10 cellular contexts compared by ENCODE assay signal in the genomic region with DNA sequence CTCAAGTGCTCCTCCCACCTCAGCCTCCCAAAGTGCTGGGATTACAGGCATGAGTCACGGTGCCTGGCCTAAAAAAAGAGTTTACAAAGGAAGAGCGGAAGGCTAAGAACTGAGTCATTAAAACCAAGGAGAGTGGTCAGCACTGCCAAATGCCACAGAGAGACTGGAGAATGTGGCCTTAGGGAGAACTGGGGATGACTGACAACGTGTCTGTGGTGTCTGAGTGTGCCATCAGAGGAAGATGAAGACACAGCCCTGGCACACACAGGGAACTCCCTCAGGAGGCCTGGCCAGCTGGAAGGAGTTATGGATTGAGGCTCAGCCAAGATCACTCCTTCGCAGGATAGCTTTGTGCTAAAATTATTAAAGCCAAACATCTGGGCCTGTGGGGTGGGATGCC. TPM values are rescaled to one million over a fixed set of nuclear protein-coding genes. Genes with fewer than 3 reads are reported as not detected.
DNase-seq lines count a peak whose midpoint lies in the region; TF ChIP-seq lines count a peak whose summit lies in the region.
"Had no signal": no experiment of that assay in that cellular context is flagged by ENCODE, and none has a peak within 500 bp of the region (broad histone marks: within the 10 kb centered on the region; RNA-seq: fewer than 3 reads in every experiment).

No MANE protein-coding gene starts in this region.

- H3K27me3 ChIP-seq in SK-N-SH (ENCODE audit: insufficient read depth), result peaks cover 2% of the 10 kb centered on the region; the same call in 1 of the 2 replicates
- H3K27me3 ChIP-seq in smooth muscle cell (ENCODE audit: low read depth), result peaks cover 29% of the 10 kb centered on the region
- H3K27me3 ChIP-seq in ovary, result no peaks in the 10 kb centered on the region

- peaks cover 5% of the 10 kb centered on the region; the same call in 1 of the 2 replicates for H4K20me1 ChIP-seq in SK-N-SH (ENCODE audit: insufficient read depth)
- no peaks in the 10 kb centered on the region for H4K20me1 ChIP-seq in smooth muscle cell (ENCODE audit: low read depth)

- H3F3A ChIP-seq in SK-N-SH (replicated peaks; ENCODE audit: insufficient read depth) (peaks cover 20% of the 10 kb centered on the region), smooth muscle cell (ENCODE audit: low read depth) (peaks cover 6% of the 10 kb centered on the region)

- no peak overlapping the region for H2AFZ ChIP-seq in SK-N-SH (ENCODE audit: low read depth)
- H2AFZ ChIP-seq in smooth muscle cell (ENCODE audit: low read depth), result no peak overlapping the region

- peaks cover 34 to 59% (median 42%) of the 10 kb centered on the region in 3 donors for H3K27me3 Mint-ChIP-seq in CD14-positive monocyte (ENCODE audit: low read depth in 3 of 3)

- H3K4me2 ChIP-seq in SK-N-SH (peak overlapping the region; percentile 69), smooth muscle cell (no peak overlapping the region)

- no peaks in the 10 kb centered on the region for H3K9me3 ChIP-seq in HEK293 (ENCODE audit: control insufficient read depth, insufficient read depth, low read depth, low read length)
- no peaks in the 10 kb centered on the region for H3K9me3 ChIP-seq in SK-N-SH
- H3K9me3 ChIP-seq in smooth muscle cell (replicated peaks; ENCODE audit: low read depth), result no peaks in the 10 kb centered on the region
- H3K9me3 ChIP-seq in ovary, result no peaks in the 10 kb centered on the region

- H3K4me1 Mint-ChIP-seq in CD14-positive monocyte, result peaks cover 5% of the 10 kb centered on the region

- H3K9ac ChIP-seq in SK-N-SH (no peak overlapping the region), smooth muscle cell (ENCODE audit: low read depth) (no peak overlapping the region)

- TF ChIP-seq CTCF in HEK293 (tag by site-specific recombination; IDR thresholded peaks at IDR 0.05) (no peak), SK-N-SH (IDR thresholded peaks at IDR 0.05) (no peak), smooth muscle cell (IDR thresholded peaks at IDR 0.05; ENCODE audit: borderline replicate concordance, insufficient read depth, poor library complexity, severe bottlenecking) (no peak), ovary (IDR thresholded peaks at IDR 0.05) (no peak), CD14-positive monocyte (IDR thresholded peaks at IDR 0.05) (no peak)

- intact Hi-C loops in ovary (cut with DNase I) (no loop called here), CD14-positive monocyte (cut with micrococcal nuclease) (no loop called here)

- CTCF ChIA-PET in HEK293 (lab: Yijun Ruan, JAX), result no interaction called here
- CTCF ChIA-PET in SK-N-SH (lab: Yijun Ruan, JAX), result interaction anchor here (0.6 kb wide), 1 partner anchor 81 kb away, joined by 3 read pairs; no protein-coding TSS in a partner anchor

- no peaks in the 10 kb centered on the region for H3K79me2 ChIP-seq in SK-N-SH (ENCODE audit: insufficient read depth)
- no peaks in the 10 kb centered on the region for H3K79me2 ChIP-seq in smooth muscle cell (ENCODE audit: low read depth)

- 10% methylated on average over 4 of the region's 4 CpGs for WGBS in SK-N-SH (ENCODE audit: low lambda C conversion rate)
- 14% methylated on average over 4 of the region's 4 CpGs for WGBS in smooth muscle cell (ENCODE audit: low lambda C conversion rate)
- 6 to 18% (median 9%) methylated on average over 4 of the region's 4 CpGs for WGBS in ovary, 3 donors

- H3K4me3 ChIP-seq in HEK293 (ENCODE audit: low read depth, low read length), result no peak overlapping the region
- H3K4me3 ChIP-seq in SK-N-SH (ENCODE audit: low read depth in 2 of 2, low read length in 1 of 2), result no peak overlapping the region
- no peak overlapping the region for H3K4me3 ChIP-seq in smooth muscle cell
- no peak overlapping the region for H3K4me3 ChIP-seq in ovary

- POLR2A ChIA-PET in HEK293 (lab: Yijun Ruan, JAX), result no interaction called here
- POLR2A ChIA-PET in SK-N-SH (lab: Yijun Ruan, JAX), result no interaction called here

- DNase-seq in SK-N-SH (no peak), fibroblast of the conjunctiva (ENCODE audit: low read depth) (peak; percentile 97), smooth muscle cell (lab: John Stamatoyannopoulos, UW; ENCODE audit: unreplicated experiment) (no peak), ovary (no peak), CD14-positive monocyte (ENCODE audit: low spot score) (no peak), NCI-H2227 (lab: John Stamatoyannopoulos, UW; ENCODE audit: unreplicated experiment) (no peak)
- DNase-seq: activated CD4-positive, alpha-beta memory T cell treated with anti-CD3 and anti-CD28 coated beads for 36 hours; cortex of kidney; NCI-H2081 had no signal

- no peak overlapping the region for H3K27ac Mint-ChIP-seq in CD14-positive monocyte
- H3K27ac Mint-ChIP-seq: activated CD4-positive, alpha-beta memory T cell treated with anti-CD3 and anti-CD28 coated beads for 36 hours had no signal

- H3K27ac ChIP-seq in HEK293 (ENCODE audit: extremely low read depth, low read depth, low read length), result no peak overlapping the region
- peak overlapping the region in 1 of 2 experiments; percentile 61; a peak in 2 of 4 replicates for H3K27ac ChIP-seq in SK-N-SH (ENCODE audit: low read depth in 2 of 2, low read length in 1 of 2)
- peak overlapping the region; percentile 15 for H3K27ac ChIP-seq in smooth muscle cell (ENCODE audit: low read depth)
- no peak overlapping the region for H3K27ac ChIP-seq in ovary

- H3K4me1 ChIP-seq in HEK293 (ENCODE audit: control insufficient read depth, insufficient read depth, low read length) (0 out of 2 replicates have a peak, but pooled peaks cover 3% of the 10 kb centered on the region), SK-N-SH (ENCODE audit: control insufficient read depth in 1 of 2, insufficient read depth in 2 of 2, low read depth in 1 of 2, low read length in 1 of 2) (peaks cover 10 to 18% of the 10 kb centered on the region in 2 experiments), smooth muscle cell (ENCODE audit: low read depth) (no peaks in the 10 kb centered on the region), ovary (ENCODE audit: insufficient read depth) (peaks cover 8% of the 10 kb centered on the region)

- H3K36me3 Mint-ChIP-seq in CD14-positive monocyte, result no peaks in the 10 kb centered on the region
- H3K36me3 Mint-ChIP-seq: activated CD4-positive, alpha-beta memory T cell treated with anti-CD3 and anti-CD28 coated beads for 36 hours had no signal

- no peak for TF ChIP-seq POLR2A in ovary (IDR thresholded peaks at IDR 0.05)

- no peak for TF ChIP-seq RAD21 in SK-N-SH (IDR thresholded peaks at IDR 0.05; ENCODE audit: low read length)

- no peak overlapping the region for H3K4me3 Mint-ChIP-seq in CD14-positive monocyte
- H3K4me3 Mint-ChIP-seq: activated CD4-positive, alpha-beta memory T cell treated with anti-CD3 and anti-CD28 coated beads for 36 hours had no signal

- H3K36me3 ChIP-seq in HEK293 (ENCODE audit: control insufficient read depth in 2 of 2, insufficient read depth in 1 of 2, low read length in 2 of 2) (no peaks in the 10 kb centered on the region), SK-N-SH (replicated peaks in 1 of 2; ENCODE audit: control insufficient read depth in 1 of 2, insufficient read depth in 2 of 2, low read length in 1 of 2) (no peaks in the 10 kb centered on the region), smooth muscle cell (ENCODE audit: low read depth) (no peaks in the 10 kb centered on the region), ovary (no peaks in the 10 kb centered on the region)

- TF ChIP-seq EP300 in SK-N-SH (IDR thresholded peaks at IDR 0.05; ENCODE audit: borderline replicate concordance in 1 of 2, low read depth in 1 of 2, low read length in 1 of 2) (peak in 1 of 2 experiments; percentile 71; a peak in 1 of 4 replicates), ovary (IDR thresholded peaks at IDR 0.05) (no peak)

- H3K9me2 ChIP-seq in SK-N-SH, result no peaks in the 10 kb centered on the region

- peaks cover 0 to 21% (median 4%) of the 10 kb centered on the region in 7 donors for H3K9me3 Mint-ChIP-seq in CD14-positive monocyte
- H3K9me3 Mint-ChIP-seq: activated CD4-positive, alpha-beta memory T cell treated with anti-CD3 and anti-CD28 coated beads for 36 hours had no signal

TF ChIP-seq in HEK293, 187 proteins besides CTCF, POLR2A, EP300 and RAD21 (continues in another document):
- TF ChIP-seq ZNF133 (tag by site-specific recombination; IDR thresholded peaks at IDR 0.05), result no peak
- TF ChIP-seq ZNF521 (tag by site-specific recombination; IDR thresholded peaks at IDR 0.05), result no peak
- TF ChIP-seq ZNF335 (tag by site-specific recombination; conservative IDR thresholded peaks at IDR 0.05), result peak; percentile 35; the same call in 1 of the 2 replicates
- no peak for TF ChIP-seq ZNF747 (tag by site-specific recombination; IDR thresholded peaks at IDR 0.05)
- TF ChIP-seq ZNF600 (tag by site-specific recombination; IDR thresholded peaks at IDR 0.05), result peak; percentile 62
- no peak for TF ChIP-seq ZNF654 (tag by site-specific recombination; IDR thresholded peaks at IDR 0.05; ENCODE audit: low read depth)
- peak; percentile 53; the same call in 1 of the 2 replicates for TF ChIP-seq SP7 (tag by site-specific recombination; IDR thresholded peaks at IDR 0.05)
- peak; percentile 94 for TF ChIP-seq PRDM1 (tag by site-specific recombination; IDR thresholded peaks at IDR 0.05)

TF ChIP-seq in SK-N-SH, 30 proteins besides CTCF, POLR2A, EP300 and RAD21 (continues in another document):
- TF ChIP-seq, protein P1, sequence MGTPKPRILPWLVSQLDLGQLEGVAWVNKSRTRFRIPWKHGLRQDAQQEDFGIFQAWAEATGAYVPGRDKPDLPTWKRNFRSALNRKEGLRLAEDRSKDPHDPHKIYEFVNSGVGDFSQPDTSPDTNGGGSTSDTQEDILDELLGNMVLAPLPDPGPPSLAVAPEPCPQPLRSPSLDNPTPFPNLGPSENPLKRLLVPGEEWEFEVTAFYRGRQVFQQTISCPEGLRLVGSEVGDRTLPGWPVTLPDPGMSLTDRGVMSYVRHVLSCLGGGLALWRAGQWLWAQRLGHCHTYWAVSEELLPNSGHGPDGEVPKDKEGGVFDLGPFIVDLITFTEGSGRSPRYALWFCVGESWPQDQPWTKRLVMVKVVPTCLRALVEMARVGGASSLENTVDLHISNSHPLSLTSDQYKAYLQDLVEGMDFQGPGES (IDR thresholded peaks at IDR 0.05; ENCODE audit: low read depth, low read length), result no peak
- TF ChIP-seq NFIC (IDR thresholded peaks at IDR 0.05; ENCODE audit: borderline replicate concordance) (peak; percentile 97), RCOR1 (IDR thresholded peaks at IDR 0.05; ENCODE audit: low read length) (no peak)

RNA-seq across cellular contexts. Expression of a gene that starts 3.9 kb away (rescaled TPM):
- polyA plus RNA-seq in SK-N-SH (2012; rRNA removed), result 4.8 and 5.4 TPM in 2 replicates
- polyA plus RNA-seq in SK-N-SH (2012; cell fraction: cytosol; rRNA removed), result 5.3 and 6.9 TPM in 2 replicates
- polyA plus RNA-seq in SK-N-SH (2012; cell fraction: nucleus; rRNA removed), result 3.2 and 3.4 TPM in 2 replicates
- total RNA-seq in smooth muscle cell, result 2.2 and 5.0 TPM in 2 replicates
- polyA plus RNA-seq in smooth muscle cell, result 1.4 and 1.7 TPM in 2 replicates
- under 1 TPM in 1 of 7 donors, not detected in 6; 0.05 TPM for total RNA-seq in ovary
- polyA plus RNA-seq in ovary, result under 1 TPM; 0.05 to 0.23 TPM
- polyA plus RNA-seq in CD14-positive monocyte, result not detected

RNA-seq across cellular contexts. Expression of a gene that starts 27.3 kb away (rescaled TPM):
- polyA plus RNA-seq in SK-N-SH (2012; rRNA removed) (0.08 TPM in 1 of 2 replicates, not detected in the other), smooth muscle cell (not detected in 2 replicates), ovary (not detected), CD14-positive monocyte (not detected)
- polyA plus RNA-seq in SK-N-SH (2012; cell fraction: cytosol; rRNA removed), result 0.13 and 0.20 TPM in 2 replicates
- 0.05 and 0.16 TPM in 2 replicates for polyA plus RNA-seq in SK-N-SH (2012; cell fraction: nucleus; rRNA removed)
- total RNA-seq in smooth muscle cell (not detected in 2 replicates), ovary (not detected)
